ENCODE assay signal across 1 cellular context in the genomic region with DNA sequence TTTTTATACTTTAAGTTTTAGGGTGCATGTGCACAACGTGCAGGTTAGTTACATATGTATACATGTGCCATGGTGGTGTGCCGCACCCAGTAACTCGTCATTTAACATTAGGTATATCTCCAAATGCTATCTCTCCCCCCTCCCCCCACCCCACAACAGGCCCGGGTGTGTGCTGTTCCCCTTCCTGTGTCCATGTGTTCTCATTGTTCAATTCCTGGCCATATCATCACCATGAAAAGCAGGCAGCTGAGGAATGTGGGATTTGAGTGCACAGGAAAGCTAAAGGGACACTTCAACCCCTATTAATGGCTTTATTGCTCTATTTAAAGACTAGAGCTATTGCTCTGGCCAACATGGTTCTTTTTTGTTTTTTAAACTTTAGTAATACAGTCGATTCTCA.
TF ChIP-seq lines count a peak whose summit lies in the region.

No MANE protein-coding gene starts in this region.

TF ChIP-seq in endothelial cell of umbilical vein, 7 proteins besides CTCF, POLR2A, EP300 and RAD21:
- TF ChIP-seq GATA2 (IDR thresholded peaks at IDR 0.05; ENCODE audit: insufficient read depth, insufficient read length, low read depth, low read length) (peak; percentile 76), JUN (IDR thresholded peaks at IDR 0.05; ENCODE audit: borderline replicate concordance, insufficient read depth, insufficient read length, low read depth) (peak; percentile 20)
TF ChIP-seq in endothelial cell of umbilical vein: peak in this region for 2; not testable (repeated sequence) for 5.
